In the genomic region with DNA sequence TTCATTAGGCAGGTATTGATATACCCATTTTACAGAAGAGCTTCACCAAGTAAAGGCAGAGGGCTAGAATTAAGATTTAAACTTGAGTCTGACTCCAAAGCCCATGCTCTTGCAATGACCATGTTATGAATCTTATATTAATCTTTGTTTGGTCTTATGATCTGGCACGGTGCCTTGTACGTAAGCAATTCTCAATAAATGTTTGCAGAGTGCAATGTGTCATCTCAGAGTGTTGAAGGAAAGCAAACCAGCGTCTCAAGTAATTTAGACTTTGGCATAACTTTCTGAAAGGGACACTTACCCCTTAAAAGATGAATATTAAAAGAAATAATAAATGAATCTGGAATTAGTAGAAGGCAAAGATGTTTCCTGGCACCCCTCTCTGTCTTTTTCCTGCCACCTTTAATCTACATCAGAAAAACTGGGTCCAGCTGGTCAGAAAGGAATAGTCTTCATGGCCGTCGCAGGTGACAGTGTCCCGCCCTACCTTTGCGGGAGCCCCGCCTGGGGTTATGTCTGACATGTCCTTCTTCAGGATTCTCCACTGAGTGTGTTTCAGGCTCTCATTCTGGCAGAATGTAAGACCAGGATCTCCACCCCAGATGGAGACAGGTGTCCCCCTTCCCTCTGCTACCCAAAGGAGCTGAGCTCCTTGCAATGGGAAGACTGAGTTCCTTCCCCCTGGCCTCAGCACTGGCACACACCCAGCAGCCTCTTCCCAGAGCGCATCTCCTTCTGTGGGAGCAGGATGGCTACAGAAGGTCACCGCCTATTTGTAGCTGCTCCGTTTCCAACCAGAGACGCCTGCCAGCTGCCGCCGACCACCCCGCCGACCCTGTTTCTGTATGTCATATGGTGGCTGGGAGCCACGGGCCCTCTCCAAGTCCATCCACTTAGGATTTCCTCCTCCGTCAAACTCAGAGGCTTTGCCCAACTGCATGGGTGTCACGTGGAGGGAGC, we compare ENCODE assay signal across 15 cellular contexts.
DNase-seq lines count a peak whose midpoint lies in the region; ATAC-seq and TF ChIP-seq lines count a peak whose summit lies in the region.
"Had no signal": no experiment of that assay in that cellular context is flagged by ENCODE, and none has a peak within 500 bp of the region (broad histone marks: within the 10 kb centered on the region; RNA-seq: fewer than 3 reads in every experiment).

No MANE protein-coding gene starts in this region.

- no peak for TF ChIP-seq CTCF in LNCaP clone FGC (IDR thresholded peaks at IDR 0.05; ENCODE audit: control insufficient read depth, extremely low read depth, insufficient read depth)
- TF ChIP-seq CTCF in cardiac fibroblast (IDR thresholded peaks at IDR 0.05; ENCODE audit: low read depth, low read length), result no peak
- TF ChIP-seq CTCF in right atrium auricular region (IDR thresholded peaks at IDR 0.05), result no peak
- TF ChIP-seq CTCF in Peyer's patch (IDR thresholded peaks at IDR 0.05), result no peak

- TF ChIP-seq POLR2A in Peyer's patch (IDR thresholded peaks at IDR 0.05), result no peak

- H3K9me3 ChIP-seq in right atrium auricular region (no peaks in the 10 kb centered on the region), skeletal muscle tissue (ENCODE audit: control insufficient read depth in 3 of 3, low read length in 3 of 3) (no peaks in the 10 kb centered on the region), Peyer's patch (no peaks in the 10 kb centered on the region)

- H3K4me3 ChIP-seq in LNCaP clone FGC (ENCODE audit: low read depth, low read length) (no peak overlapping the region), cardiac fibroblast (replicated peaks in 1 of 2; ENCODE audit: low read depth in 2 of 2, low read length in 2 of 2) (no peak overlapping the region), right atrium auricular region (no peak overlapping the region), skeletal muscle tissue (ENCODE audit: low read length in 3 of 3) (peak overlapping the region; percentile 28 to 63 (median 47)), Peyer's patch (no peak overlapping the region)
- H3K4me3 ChIP-seq: BLaER1 had no signal

- H3K27ac ChIP-seq in right atrium auricular region (peak overlapping the region; percentile 61 to 73), skeletal muscle tissue (ENCODE audit: low read depth, low read length) (peak overlapping the region; percentile 83), Peyer's patch (peak overlapping the region in 1 of 4 donors; percentile 35)
- H3K27ac ChIP-seq: BLaER1 had no signal

- H3K4me1 Mint-ChIP-seq in activated CD4-positive, alpha-beta T cell treated with anti-CD3 and anti-CD28 coated beads, Interleukin-2, amount 10 ng/mL, durations not matched to agents 24 days and 14 days, result no peaks in the 10 kb centered on the region
- H3K4me1 Mint-ChIP-seq: central memory CD8-positive, alpha-beta T cell had no signal

- no peaks in the 10 kb centered on the region for H3K36me3 Mint-ChIP-seq in activated CD4-positive, alpha-beta T cell treated with anti-CD3 and anti-CD28 coated beads, Interleukin-2, amount 10 ng/mL, durations not matched to agents 24 days and 14 days (ENCODE audit: low read depth)

- H3K27ac Mint-ChIP-seq in activated CD4-positive, alpha-beta T cell treated with anti-CD3 and anti-CD28 coated beads, Interleukin-2, amount 10 ng/mL, durations not matched to agents 24 days and 14 days, result no peak overlapping the region

- peak overlapping the region in 2 of 3 donors; percentile 12 to 76 for H3K9ac ChIP-seq in skeletal muscle tissue (ENCODE audit: low read depth in 1 of 3, low read length in 3 of 3)
- H3K9ac ChIP-seq: BLaER1 had no signal

- no peaks in the 10 kb centered on the region for H3K27me3 Mint-ChIP-seq in activated CD4-positive, alpha-beta T cell treated with anti-CD3 and anti-CD28 coated beads, Interleukin-2, amount 10 ng/mL, durations not matched to agents 24 days and 14 days

- no peaks in the 10 kb centered on the region for H3K36me3 ChIP-seq in right atrium auricular region
- no peaks in the 10 kb centered on the region for H3K36me3 ChIP-seq in skeletal muscle tissue (ENCODE audit: control insufficient read depth in 3 of 3, insufficient read depth in 3 of 3, low read length in 3 of 3)
- no peaks in the 10 kb centered on the region for H3K36me3 ChIP-seq in Peyer's patch
- H3K36me3 ChIP-seq: BLaER1 had no signal

- DNase-seq in LNCaP clone FGC (ENCODE audit: low read depth) (peak; percentile 56), cardiac fibroblast (ENCODE audit: low read depth in 2 of 2) (peak; percentile 51 to 83), right atrium auricular region (ENCODE audit: low spot score) (no peak), Peyer's patch (no peak), SHP77 treated with DMSO at 0.1 percent for 48 hours (lab: John Stamatoyannopoulos, UW) (no peak)
- DNase-seq in activated CD4-positive, alpha-beta T cell treated with anti-CD3 and anti-CD28 coated beads, Interleukin-2, amount 10 ng/mL, durations not matched to agents 24 days and 14 days, result no peak
- DNase-seq: activated naive CD4-positive, alpha-beta T cell treated with Interleukin-2 at 50 U/mL for 16 hours; NCI-H2081; NCI-H774; stimulated activated CD4-positive, alpha-beta T cell treated with anti-CD3 and anti-CD28 coated beads, Interleukin-4, amount 100 ng/mL, for 24 hours; stimulated activated naive CD4-positive, alpha-beta T cell had no signal

- H3K27me3 ChIP-seq in right atrium auricular region (no peaks in the 10 kb centered on the region), skeletal muscle tissue (ENCODE audit: control insufficient read depth in 3 of 3, insufficient read depth in 3 of 3, low read length in 3 of 3) (no peaks in the 10 kb centered on the region), Peyer's patch (no peaks in the 10 kb centered on the region)
- H3K27me3 ChIP-seq: BLaER1 had no signal

- no peak for ATAC-seq in HG03439 (IDR thresholded peaks at IDR 0.05; ENCODE audit: unreplicated experiment)

- intact Hi-C loops in activated CD4-positive, alpha-beta T cell treated with anti-CD3 and anti-CD28 coated beads, Interleukin-2, amount 10 ng/mL, durations not matched to agents 24 days and 14 days (cut with micrococcal nuclease), result no loop called here

- no peaks in the 10 kb centered on the region for H3K9me3 Mint-ChIP-seq in activated CD4-positive, alpha-beta T cell treated with anti-CD3 and anti-CD28 coated beads, Interleukin-2, amount 10 ng/mL, durations not matched to agents 24 days and 14 days

- H3K4me1 ChIP-seq in right atrium auricular region (peaks cover 0 to 61% of the 10 kb centered on the region in 2 donors), skeletal muscle tissue (ENCODE audit: control insufficient read depth in 3 of 3, insufficient read depth in 3 of 3, low read length in 3 of 3) (peaks cover 48 to 55% (median 49%) of the 10 kb centered on the region in 3 donors), Peyer's patch (peaks cover 0 to 14% (median 0%) of the 10 kb centered on the region in 4 donors)

- H3K4me3 Mint-ChIP-seq in activated CD4-positive, alpha-beta T cell treated with anti-CD3 and anti-CD28 coated beads, Interleukin-2, amount 10 ng/mL, durations not matched to agents 24 days and 14 days, result no peak overlapping the region
- H3K4me3 Mint-ChIP-seq: central memory CD8-positive, alpha-beta T cell had no signal

Comparison
In these comparisons a context has a peak if more than half of its experiments do, and no peak if none do; other contexts are left out.
1. DNase-seq: peak in LNCaP clone FGC (single experiment) and cardiac fibroblast (2 of 2); none in right atrium auricular region (single experiment), Peyer's patch (0 of 3), activated CD4-positive, alpha-beta T cell treated with anti-CD3 and anti-CD28 coated beads, Interleukin-2, amount 10 ng/mL, durations not matched to agents 24 days and 14 days (single experiment) and SHP77 treated with DMSO at 0.1 percent for 48 hours (single experiment).
2. H3K4me3 ChIP-seq: peak in skeletal muscle tissue (3 of 3); none in LNCaP clone FGC (single experiment), cardiac fibroblast (0 of 2), right atrium auricular region (0 of 2) and Peyer's patch (0 of 4).